In the genomic region with DNA sequence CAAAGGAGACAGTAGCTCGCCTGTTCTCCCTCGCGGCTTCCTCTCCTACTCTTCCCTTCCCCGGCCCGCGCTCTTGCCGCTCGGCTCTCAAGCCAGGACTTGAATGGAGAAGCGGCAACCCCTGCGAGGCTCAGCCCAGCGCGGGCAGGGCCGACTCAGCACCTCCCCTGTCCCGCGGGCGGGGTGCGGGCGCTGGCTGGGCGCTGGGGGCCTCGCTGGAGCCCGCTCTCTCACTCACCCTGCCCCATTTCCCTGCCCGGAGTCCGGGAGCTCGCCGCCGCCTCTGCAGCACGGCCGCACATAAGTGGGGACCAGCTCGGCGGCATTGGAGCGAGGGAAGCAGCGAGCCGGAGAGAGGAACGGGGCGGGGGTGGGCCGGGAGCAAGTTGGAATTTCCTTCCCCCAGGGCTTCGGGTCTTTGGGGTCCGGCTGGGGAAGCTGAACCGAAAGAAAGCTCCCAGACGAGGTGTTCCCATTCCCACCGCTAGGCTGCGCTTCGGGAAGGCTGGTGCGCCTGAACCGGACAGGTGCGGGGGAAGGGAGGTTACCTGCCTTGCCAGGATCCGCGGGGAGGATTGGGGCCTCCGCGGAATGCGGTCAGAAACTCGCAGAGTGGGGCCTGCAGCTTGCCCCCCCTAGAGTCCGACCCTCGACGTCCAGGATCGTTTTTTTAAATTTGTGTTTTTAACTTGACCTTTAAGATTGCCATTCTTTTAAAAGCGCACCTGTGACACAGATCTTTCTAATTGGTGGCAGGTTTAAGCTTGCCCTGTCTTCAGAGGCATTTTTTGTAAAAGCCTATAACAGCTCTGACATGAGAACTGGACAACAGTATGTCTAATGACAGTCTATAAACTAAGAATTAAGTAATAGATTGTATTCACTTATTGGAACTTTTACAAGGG, we compare ENCODE assay signal across 8 cellular contexts. TPM values are rescaled to one million over a fixed set of nuclear protein-coding genes. Genes with fewer than 3 reads are reported as not detected.
DNase-seq lines count a peak whose midpoint lies in the region; ATAC-seq, FAIRE-seq and TF ChIP-seq lines count a peak whose summit lies in the region.

TSS of gene COBLL1 (minus strand) at position 105 of the 905 bp plus-strand sequence. CDS start 627 bp downstream, outside the sequence.

- no peak within 1 kb of the TSS for H2BK5ac ChIP-seq in mesendoderm (ENCODE audit: low read length)

- H2AFZ ChIP-seq in endothelial cell of umbilical vein (ENCODE audit: low read depth, low read length): peak within 1 kb of the TSS; percentile 82

- H3K4me3 Mint-ChIP-seq in activated CD4-positive, alpha-beta memory T cell treated with anti-CD3 and anti-CD28 coated beads for 36 hours: peak within 1 kb of the TSS; percentile 41

- H3K4me2 ChIP-seq in endothelial cell of umbilical vein (ENCODE audit: insufficient read depth, low read length) (peak within 1 kb of the TSS; percentile 96), mesendoderm (ENCODE audit: low read length) (peak within 1 kb of the TSS; percentile 85)

- H3K36me3 ChIP-seq in A673 (ENCODE audit: insufficient read depth, low read length, poor library complexity, severe bottlenecking) (no peaks in the 10 kb centered on the region), endothelial cell of umbilical vein (ENCODE audit: control insufficient read depth in 2 of 2, extremely low read depth in 1 of 2, insufficient read depth in 2 of 2, low read length in 2 of 2) (no peaks in the 10 kb centered on the region), mesendoderm (ENCODE audit: control insufficient read depth, insufficient read depth, low read length) (no peaks in the 10 kb centered on the region), stomach (no peaks in the 10 kb centered on the region)

- no peak within 1 kb of the TSS for H2BK120ac ChIP-seq in mesendoderm (ENCODE audit: low read depth, low read length)

- intact Hi-C loops in A673 (cut with micrococcal nuclease; ENCODE audit: unreplicated experiment): loop anchor here (2.0 to 5.0 kb wide), 3 partner anchors 55 to 105 kb away; no protein-coding TSS in a partner anchor
- intact Hi-C loops in activated CD4-positive, alpha-beta memory T cell treated with anti-CD3 and anti-CD28 coated beads for 36 hours (cut with micrococcal nuclease): loop anchor here (1.0 kb wide), 1 partner anchor 104 kb away; no protein-coding TSS in a partner anchor
- intact Hi-C loops in endothelial cell of umbilical vein (cut with micrococcal nuclease): loop anchor here (1.0 to 5.0 kb wide), 8 partner anchors 47 to 150 kb away; no protein-coding TSS in a partner anchor
- intact Hi-C loops in stomach (cut with DNase I; ENCODE audit: low total_unique reads): no loop called here

- dilution Hi-C loops in endothelial cell of umbilical vein (cut with MboI; ENCODE audit: extremely low pct_ligation_motif_present, low sequenced_read_pairs): no loop called here

- H3K27me3 ChIP-seq in A673 (replicated peaks; ENCODE audit: insufficient read depth, low read depth, low read length, poor library complexity) (no peaks in the 10 kb centered on the region), endothelial cell of umbilical vein (ENCODE audit: control insufficient read depth in 2 of 2, insufficient read depth in 2 of 2, low read length in 2 of 2) (no peaks in the 10 kb centered on the region), mesendoderm (ENCODE audit: insufficient read depth, low read length, poor library complexity) (no peaks in the 10 kb centered on the region), stomach (no peaks in the 10 kb centered on the region)

- TF ChIP-seq CTCF in A673 (conservative IDR thresholded peaks at IDR 0.05; ENCODE audit: low read depth, low read length): peak; percentile 79
- TF ChIP-seq CTCF in endothelial cell of umbilical vein (IDR thresholded peaks at IDR 0.05; ENCODE audit: extremely low read depth in 1 of 2, insufficient read depth in 1 of 2, low read depth in 1 of 2, low read length in 2 of 2): peak; percentile 71 to 85
- peak in 5 of 7 experiments; percentile 73 to 94 (median 87) for TF ChIP-seq CTCF in stomach (IDR thresholded peaks at IDR 0.05)

- CTCF ChIA-PET in A673 (lab: Charles Lee): interaction anchor here (0.6 to 1.4 kb wide), 2 partner anchors 17 to 79 kb away, joined by 3 to 4 read pairs; no protein-coding TSS in a partner anchor
- CTCF ChIA-PET in activated CD4-positive, alpha-beta memory T cell treated with anti-CD3 and anti-CD28 coated beads for 36 hours (lab: Charles Lee): interaction anchor here (0.7 to 1.1 kb wide), 6 partner anchors 8 to 656 kb away, joined by 3 to 6 read pairs (median 3); no protein-coding TSS in a partner anchor
- CTCF ChIA-PET in endothelial cell of umbilical vein (lab: Charles Lee): interaction anchor here (0.7 to 3.6 kb wide), 57 partner anchors 10 to 1684 kb away, joined by 3 to 48 read pairs (median 4); partner anchors contain the start of genes GRB14 and SCN3A

- H4K5ac ChIP-seq in mesendoderm (ENCODE audit: low read length): no peak within 1 kb of the TSS

- H3K4ac ChIP-seq in mesendoderm (ENCODE audit: low read depth, low read length): peak within 1 kb of the TSS; percentile 8

- no peak for TF ChIP-seq EP300 in stomach (IDR thresholded peaks at IDR 0.05)

- H3K79me1 ChIP-seq in mesendoderm (ENCODE audit: low read length): no peaks in the 10 kb centered on the region

- no peak within 1 kb of the TSS for H2AK5ac ChIP-seq in mesendoderm (ENCODE audit: low read length)

- H3K56ac ChIP-seq in mesendoderm (ENCODE audit: low read length): peak within 1 kb of the TSS; percentile 81

- H3K4me1 ChIP-seq in A673 (ENCODE audit: insufficient read depth, low read length, poor library complexity, severe bottlenecking) (peaks cover 31% of the 10 kb centered on the region), endothelial cell of umbilical vein (ENCODE audit: control insufficient read depth, extremely low read depth, insufficient read depth, low read length) (peaks cover 19% of the 10 kb centered on the region), mesendoderm (ENCODE audit: control insufficient read depth, low read depth, low read length) (peaks cover 2% of the 10 kb centered on the region), stomach (peaks cover 8 to 55% (median 25%) of the 10 kb centered on the region in 4 donors)

- H3K79me2 ChIP-seq in endothelial cell of umbilical vein (ENCODE audit: control insufficient read depth, insufficient read depth, low read length) (peaks cover 3% of the 10 kb centered on the region), mesendoderm (ENCODE audit: control insufficient read depth, insufficient read depth, low read length) (no peaks in the 10 kb centered on the region)

- peak; percentile 80 for DNase-seq in A673 (ENCODE audit: low spot score)
- peak; percentile 23 for DNase-seq in GM12892 (ENCODE audit: insufficient read length)
- peak; percentile 42 for DNase-seq in NCI-H2081 treated with DMSO at 0.1 percent for 48 hours (lab: John Stamatoyannopoulos, UW)
- DNase-seq in activated CD4-positive, alpha-beta memory T cell treated with anti-CD3 and anti-CD28 coated beads for 36 hours: peak; percentile 43
- DNase-seq in endothelial cell of umbilical vein (ENCODE audit: low read depth, low spot score): peak; percentile 78
- peak; percentile 93 for DNase-seq in mesendoderm
- peak; percentile 88 for DNase-seq in stomach

- H3K9me3 ChIP-seq in A673 (ENCODE audit: low read depth, low read length, poor library complexity, severe bottlenecking) (no peaks in the 10 kb centered on the region), endothelial cell of umbilical vein (replicated peaks; ENCODE audit: control insufficient read depth, insufficient read depth, low read length) (no peaks in the 10 kb centered on the region), stomach (no peaks in the 10 kb centered on the region)

- H4K20me1 ChIP-seq in endothelial cell of umbilical vein (replicated peaks; ENCODE audit: control insufficient read depth, extremely low read depth, insufficient read depth, low read length): no peaks in the 10 kb centered on the region

- H3K27me3 Mint-ChIP-seq in activated CD4-positive, alpha-beta memory T cell treated with anti-CD3 and anti-CD28 coated beads for 36 hours: peaks cover 36% of the 10 kb centered on the region

- H3K18ac ChIP-seq in mesendoderm (ENCODE audit: low read length): peak within 1 kb of the TSS; percentile 75

- no peaks in the 10 kb centered on the region for H3K9me3 Mint-ChIP-seq in activated CD4-positive, alpha-beta memory T cell treated with anti-CD3 and anti-CD28 coated beads for 36 hours

- no peak within 1 kb of the TSS for H2BK15ac ChIP-seq in mesendoderm (replicated peaks; ENCODE audit: low read depth)

- FAIRE-seq in GM12892 (lab: Jason Lieb, UNC) (peak; percentile 14), endothelial cell of umbilical vein (lab: Jason Lieb, UNC) (no peak)

- BruUV-seq in A673 (replicated peaks; lab: Mats Ljungman, UMichigan): no TSS peak
- TSS peak; percentile 26 for BruUV-seq in endothelial cell of umbilical vein (replicated peaks; lab: Mats Ljungman, UMichigan)

- no peak for TF ChIP-seq POLR2A in GM12892 (IDR thresholded peaks at IDR 0.05; ENCODE audit: low read depth, low read length)
- TF ChIP-seq POLR2A in endothelial cell of umbilical vein (IDR thresholded peaks at IDR 0.05; ENCODE audit: low read depth, low read length): no peak
- no peak for TF ChIP-seq POLR2A in stomach (IDR thresholded peaks at IDR 0.05)

- H3K4me3 ChIP-seq in A673 (ENCODE audit: low read depth, low read length, poor library complexity, severe bottlenecking) (peak within 1 kb of the TSS; percentile 80), endothelial cell of umbilical vein (replicated peaks in 1 of 3; ENCODE audit: insufficient read depth in 1 of 3, low read depth in 1 of 3, low read length in 3 of 3) (peak within 1 kb of the TSS; percentile 48 to 84 (median 80)), mesendoderm (ENCODE audit: low read length) (peak within 1 kb of the TSS; percentile 74), stomach (peak within 1 kb of the TSS; percentile 69 to 81 (median 76))

- POLR2A ChIA-PET in A673 (lab: Charles Lee; ENCODE audit: low non-redundant PET) (no interaction called here), endothelial cell of umbilical vein (lab: Charles Lee) (interaction anchor here (0.6 to 1.4 kb wide), 4 partner anchors 9 to 121 kb away, joined by 3 to 5 read pairs (median 4); no protein-coding TSS in a partner anchor)
- POLR2A ChIA-PET in activated CD4-positive, alpha-beta memory T cell treated with anti-CD3 and anti-CD28 coated beads for 36 hours (lab: Charles Lee): no interaction called here

- H3K27ac Mint-ChIP-seq in activated CD4-positive, alpha-beta memory T cell treated with anti-CD3 and anti-CD28 coated beads for 36 hours: no peak within 1 kb of the TSS

- peak; percentile 72 for ATAC-seq in HG02870 (IDR thresholded peaks at IDR 0.05; ENCODE audit: unreplicated experiment)

- H3K9ac ChIP-seq in endothelial cell of umbilical vein (replicated peaks; ENCODE audit: extremely low read depth, insufficient read depth, low read length): peak within 1 kb of the TSS; percentile 91
- peak within 1 kb of the TSS; percentile 72 for H3K9ac ChIP-seq in mesendoderm (ENCODE audit: low read length)

- H3K9me1 ChIP-seq in endothelial cell of umbilical vein (replicated peaks; ENCODE audit: control insufficient read depth, extremely low read depth, insufficient read depth, low read length): no peaks in the 10 kb centered on the region

- no peaks in the 10 kb centered on the region for H3K36me3 Mint-ChIP-seq in activated CD4-positive, alpha-beta memory T cell treated with anti-CD3 and anti-CD28 coated beads for 36 hours

- peaks cover 5% of the 10 kb centered on the region for H3K4me1 Mint-ChIP-seq in activated CD4-positive, alpha-beta memory T cell treated with anti-CD3 and anti-CD28 coated beads for 36 hours (ENCODE audit: low read depth)

- no peak within 1 kb of the TSS for H4K8ac ChIP-seq in mesendoderm (ENCODE audit: low read depth, low read length)

- WGBS in mesendoderm (ENCODE audit: extremely low coverage, insufficient coverage, low lambda C conversion rate): no CpG with 5 or more reads among the region's 57 CpGs
- WGBS in stomach, 5 donors: 0 to 2% (median 1%) methylated on average over 28 to 57 of the region's 57 CpGs

- peak within 1 kb of the TSS; percentile 82 for H3K27ac ChIP-seq in A673 (ENCODE audit: low read depth, low read length, poor library complexity, severe bottlenecking)
- peak within 1 kb of the TSS; percentile 74 for H3K27ac ChIP-seq in endothelial cell of umbilical vein (ENCODE audit: insufficient read depth, low read depth, low read length)
- H3K27ac ChIP-seq in mesendoderm (ENCODE audit: low read depth, low read length): peak within 1 kb of the TSS; percentile 78
- H3K27ac ChIP-seq in stomach: peak within 1 kb of the TSS; percentile 95 to 99 (median 97)

- no peak within 1 kb of the TSS for H3K23ac ChIP-seq in mesendoderm (ENCODE audit: low read length)

RNA-seq across cellular contexts. Expression of gene COBLL1, which starts in this region (rescaled TPM):
- total RNA-seq in A673 (2021) (4.2 and 6.6 TPM in 2 replicates), endothelial cell of umbilical vein (38.2 and 38.4 TPM in 2 replicates), stomach (100 to 1,000 TPM in 3 of 5 donors, 10 to 100 TPM in 2; 28.4 to 129 (median 109) TPM)
- not detected for polyA plus RNA-seq in GM12892 (2012; ENCODE audit: missing spikeins)
- total RNA-seq in activated CD4-positive, alpha-beta memory T cell treated with anti-CD3 and anti-CD28 coated beads for 36 hours: not detected
- polyA plus RNA-seq in endothelial cell of umbilical vein (7.0 and 9.1 TPM in 2 replicates), stomach (10 to 100 TPM; 11.8 to 35.6 (median 12.8) TPM)
- 8.5 and 8.6 TPM in 2 replicates for polyA plus RNA-seq in endothelial cell of umbilical vein (2011; cell fraction: cytosol; rRNA removed)
- polyA plus RNA-seq in endothelial cell of umbilical vein (2011; cell fraction: nucleus; rRNA removed): 29.7 and 30.8 TPM in 2 replicates
- polyA plus RNA-seq in endothelial cell of umbilical vein (2012): 9.0 and 13.4 TPM in 2 replicates
- 24.9 and 54.1 TPM in 2 replicates for polyA minus RNA-seq in endothelial cell of umbilical vein
- polyA minus RNA-seq in endothelial cell of umbilical vein (2011; cell fraction: cytosol; rRNA and poly(A)+ RNA removed): 8.5 TPM
- 123 and 182 TPM in 2 replicates for polyA minus RNA-seq in endothelial cell of umbilical vein (2011; cell fraction: nucleus; rRNA and poly(A)+ RNA removed)
- 7.7 TPM for polyA plus RNA-seq in mesendoderm (2013, experiment 1 of 2)
- polyA plus RNA-seq in mesendoderm (2013, experiment 2 of 2): 7.3 TPM

Comparison
In these comparisons a context has a peak if more than half of its experiments do, and no peak if none do; other contexts are left out.
1. Peak in every context shown above with its lines: DNase-seq, ATAC-seq, H3K4me3 ChIP-seq and H3K27ac ChIP-seq.
2. Peak in DNase-seq in activated CD4-positive, alpha-beta memory T cell treated with anti-CD3 and anti-CD28 coated beads for 36 hours; RNA of the gene not detected or under 1 TPM.
3. DNase-seq: peak in every context shown above with its lines; median percentile 93 in mesendoderm; 88 in stomach; 80 in A673; 78 in endothelial cell of umbilical vein; 43 in activated CD4-positive, alpha-beta memory T cell treated with anti-CD3 and anti-CD28 coated beads for 36 hours; 42 in NCI-H2081 treated with DMSO at 0.1 percent for 48 hours; 23 in GM12892.